ENCODE assay signal across 24 cellular contexts in the genomic region with DNA sequence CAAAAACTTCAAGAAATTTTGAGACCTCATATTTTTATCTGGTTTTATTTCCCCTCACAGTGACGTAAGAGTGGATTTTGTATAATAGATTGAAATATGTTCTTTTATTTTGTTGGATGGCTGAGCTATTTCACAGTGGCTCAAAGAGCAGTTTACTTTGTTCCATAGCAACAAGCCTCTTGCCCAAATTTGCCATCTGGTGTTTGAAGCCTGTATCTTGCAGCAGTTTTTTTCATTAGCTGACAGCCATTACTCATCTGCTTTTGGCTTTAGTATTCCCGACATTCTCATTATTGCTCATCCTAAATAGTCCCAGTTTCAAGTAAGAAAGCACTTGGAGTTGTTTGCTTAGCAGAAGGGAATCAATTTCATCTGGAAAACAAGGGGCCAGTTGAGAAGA. TPM values are rescaled to one million over a fixed set of nuclear protein-coding genes. Genes with fewer than 3 reads are reported as not detected.
DNase-seq lines count a peak whose midpoint lies in the region; ATAC-seq, FAIRE-seq and TF ChIP-seq lines count a peak whose summit lies in the region.
"Had no signal": no experiment of that assay in that cellular context is flagged by ENCODE, and none has a peak within 500 bp of the region (broad histone marks: within the 10 kb centered on the region; RNA-seq: fewer than 3 reads in every experiment).

No MANE protein-coding gene starts in this region.

- TF ChIP-seq CTCF in epithelial cell of esophagus (IDR thresholded peaks at IDR 0.05; ENCODE audit: insufficient read depth, low read depth, low read length, missing control alignments) (peak; percentile 14), testis (IDR thresholded peaks at IDR 0.05) (no peak)

- H3K36me3 ChIP-seq in testis (ENCODE audit: low read depth, missing control alignments): no peaks in the 10 kb centered on the region
- H3K36me3 ChIP-seq: cardiac muscle cell, neural progenitor cell had no signal

- 60 to 81% methylated on average over 2 of the region's 2 CpGs for WGBS in testis, 2 donors

- H3K27me3 ChIP-seq in testis: no peaks in the 10 kb centered on the region
- H3K27me3 ChIP-seq: cardiac muscle cell, neural progenitor cell had no signal

- no peaks in the 10 kb centered on the region for H3K4me1 ChIP-seq in testis
- H3K4me1 ChIP-seq: A549 had no signal

- no peak for FAIRE-seq in H54 (lab: Jason Lieb, UNC)
- FAIRE-seq: A549, TTC549, urothelium cell line had no signal

- DNase-seq in NCI-H510A treated with DMSO at 0.1 percent for 48 hours (lab: John Stamatoyannopoulos, UW): peak; percentile 54
- DNase-seq in NCI-H510A (lab: John Stamatoyannopoulos, UW): no peak
- peak; percentile 84 for DNase-seq in NCI-H446 treated with DMSO at 0.1 percent for 48 hours (lab: John Stamatoyannopoulos, UW)
- peak; percentile 36 for DNase-seq in epithelial cell of esophagus (ENCODE audit: low read depth)
- peak; percentile 15 for DNase-seq in stromal cell of bone marrow (ENCODE audit: low read depth)
- no peak for DNase-seq in testis
- no peak for DNase-seq in H54 (ENCODE audit: insufficient read length, low spot score)
- DNase-seq: activated CD4-positive, alpha-beta T cell treated with anti-CD3 and anti-CD28 coated beads for 48 hours; activated effector memory CD4-positive, alpha-beta T cell treated with Interleukin-2 at 50 U/mL for 16 hours; CD4-positive, alpha-beta T cell; DMS79; KBM-7; mucosa of descending colon; Right ventricle myocardium superior; stimulated activated CD4-positive, alpha-beta T cell treated with anti-CD3 and anti-CD28 coated beads, Interleukin-4, amount 100 ng/mL, for 24 hours had no signal

- H3K4me3 ChIP-seq in epithelial cell of esophagus (ENCODE audit: low read length) (no peak overlapping the region), testis (no peak overlapping the region)
- H3K4me3 ChIP-seq: A549, cardiac muscle cell, mucosa of descending colon, neural progenitor cell, smooth muscle cell had no signal

- TF ChIP-seq POLR2A in testis (IDR thresholded peaks at IDR 0.05): no peak
- TF ChIP-seq POLR2A in H54 (IDR thresholded peaks at IDR 0.05; ENCODE audit: low read depth, low read length): no peak

- no peaks in the 10 kb centered on the region for H3K9me3 ChIP-seq in testis

- no peak overlapping the region for H3K27ac ChIP-seq in testis
- H3K27ac ChIP-seq: A549, cardiac muscle cell, neural progenitor cell had no signal

- no peak for ATAC-seq in GM19452 (IDR thresholded peaks at IDR 0.05; ENCODE audit: unreplicated experiment)
- ATAC-seq: A549, esophagus mucosa, mucosa of descending colon had no signal

- intact Hi-C loops in testis (cut with DNase I; ENCODE audit: low total_unique reads): no loop called here

RNA-seq across cellular contexts. Expression of a gene that starts 36.3 kb away (rescaled TPM):
- 1 to 10 TPM; 1.7 to 3.7 TPM for total RNA-seq in testis
- polyA plus RNA-seq in testis (ENCODE audit: insufficient read depth, low read depth, low replicate concordance): 2.1 TPM
- total RNA-seq: CD4-positive, alpha-beta T cell; pulmonary artery endothelial cell had no signal

Comparison
In these comparisons a context has a peak if more than half of its experiments do, and no peak if none do; other contexts are left out.
1. DNase-seq: peak in NCI-H510A treated with DMSO at 0.1 percent for 48 hours (single experiment), NCI-H446 treated with DMSO at 0.1 percent for 48 hours (single experiment), epithelial cell of esophagus (single experiment) and stromal cell of bone marrow (single experiment); none in NCI-H510A (single experiment), testis (single experiment) and H54 (single experiment).